Comparison of ENCODE assay signal across 14 cellular contexts in genomic region chr7:40008218-40008815, GRCh38. TPM values are rescaled to one million over a fixed set of nuclear protein-coding genes. Genes with fewer than 3 reads are reported as not detected.
A peak's percentile ranks its signal among the peaks of the same experiment; 100 is the strongest.
DNase-seq lines count a peak whose midpoint lies in the region; ATAC-seq and TF ChIP-seq lines count a peak whose summit lies in the region.
"Had no signal": no experiment of that assay in that cellular context is flagged by ENCODE, and none has a peak within 500 bp of the region (broad histone marks: within the 10 kb centered on the region; RNA-seq: fewer than 3 reads in every experiment).

No MANE protein-coding gene starts in this region.

- H3K4me1 ChIP-seq in RWPE2 (ENCODE audit: insufficient read depth, poor library complexity, severe bottlenecking) (peaks cover 16% of the 10 kb centered on the region), osteoblast (ENCODE audit: insufficient read depth, low read length) (peaks cover 2% of the 10 kb centered on the region), heart right ventricle (peaks cover 0 to 3% (median 0%) of the 10 kb centered on the region in 9 donors)

- H3K4me2 ChIP-seq in osteoblast (ENCODE audit: insufficient read depth, low read length) = no peak overlapping the region

- no peak overlapping the region for H3K27ac Mint-ChIP-seq in activated T-cell treated with anti-CD3 and anti-CD28 coated beads, Interleukin-2, amount 50 U/mL, for 72 hours
- H3K27ac Mint-ChIP-seq: activated CD4-positive, alpha-beta T cell treated with anti-CD3 and anti-CD28 coated beads, Interleukin-2, amount 10 ng/mL, durations not matched to agents 7 days and 5 days; stimulated activated memory B cell treated with anti-CD40 and anti-IgM and Interleukin-4, amounts not matched to agents 10 μg/mL and 1 μg/mL and 100 μg/mL, for 72 hours had no signal

- peak; percentile 38 for DNase-seq in GM04503 (ENCODE audit: low read depth)
- DNase-seq in RWPE2 (ENCODE audit: low spot score) = no peak
- DNase-seq in osteoblast (ENCODE audit: insufficient read length, low spot score, missing footprints) = peak; percentile 51
- DNase-seq in heart right ventricle = no peak
- DNase-seq in activated T-cell treated with anti-CD3 and anti-CD28 coated beads, Interleukin-2, amount 50 U/mL, for 72 hours = no peak
- DNase-seq in DMS53 (lab: John Stamatoyannopoulos, UW) = no peak
- DNase-seq in NOMO-1 treated with DMSO at 0.1 percent for 48 hours (lab: John Stamatoyannopoulos, UW; ENCODE audit: unreplicated experiment) = no peak
- DNase-seq: activated CD4-positive, alpha-beta T cell treated with anti-CD3 and anti-CD28 coated beads, Interleukin-2, amount 10 ng/mL, durations not matched to agents 7 days and 5 days; activated naive CD4-positive, alpha-beta T cell treated with anti-CD3 and anti-CD28 coated beads, Interleukin-2, amount 50 U/mL, for 16 hours; DMS153; NCI-H1436 treated with DMSO at 0.1 percent for 48 hours; NCI-H82 had no signal

- WGBS in heart right ventricle, 2 donors = 72 to 81% methylated on average over 2 of the region's 2 CpGs

- no peaks in the 10 kb centered on the region for H3K27me3 Mint-ChIP-seq in activated T-cell treated with anti-CD3 and anti-CD28 coated beads, Interleukin-2, amount 50 U/mL, for 72 hours (ENCODE audit: low read depth)
- H3K27me3 Mint-ChIP-seq: activated CD4-positive, alpha-beta T cell treated with anti-CD3 and anti-CD28 coated beads, Interleukin-2, amount 10 ng/mL, durations not matched to agents 7 days and 5 days; stimulated activated memory B cell treated with anti-CD40 and anti-IgM and Interleukin-4, amounts not matched to agents 10 μg/mL and 1 μg/mL and 100 μg/mL, for 72 hours had no signal

- ATAC-seq in RWPE2 (ENCODE audit: low read depth) (peak; percentile 79), esophagus mucosa (peak; percentile 91), heart right ventricle (no peak)
- ATAC-seq in activated T-cell treated with anti-CD3 and anti-CD28 coated beads, Interleukin-2, amount 50 U/mL, for 72 hours (replicated peaks in 1 of 2) = no peak
- ATAC-seq: stimulated activated memory B cell treated with anti-CD40 and anti-IgM and Interleukin-4, amounts not matched to agents 10 μg/mL and 1 μg/mL and 100 μg/mL, for 72 hours had no signal

- H3K4me3 Mint-ChIP-seq in activated T-cell treated with anti-CD3 and anti-CD28 coated beads, Interleukin-2, amount 50 U/mL, for 72 hours = no peak overlapping the region
- H3K4me3 Mint-ChIP-seq: activated CD4-positive, alpha-beta T cell treated with anti-CD3 and anti-CD28 coated beads, Interleukin-2, amount 10 ng/mL, durations not matched to agents 7 days and 5 days; stimulated activated memory B cell treated with anti-CD40 and anti-IgM and Interleukin-4, amounts not matched to agents 10 μg/mL and 1 μg/mL and 100 μg/mL, for 72 hours had no signal

- intact Hi-C loops in heart right ventricle (cut with DNase I) = no loop called here

- peaks cover 23% of the 10 kb centered on the region for H3K79me2 ChIP-seq in osteoblast (ENCODE audit: insufficient read depth, low read length)

- peaks cover 27% of the 10 kb centered on the region for H3K36me3 ChIP-seq in RWPE2 (ENCODE audit: low read depth)
- H3K36me3 ChIP-seq in osteoblast (ENCODE audit: insufficient read depth, low read length) = peaks cover 17% of the 10 kb centered on the region
- peaks cover 0 to 75% (median 15%) of the 10 kb centered on the region in 9 donors for H3K36me3 ChIP-seq in heart right ventricle

- H3K36me3 Mint-ChIP-seq in activated T-cell treated with anti-CD3 and anti-CD28 coated beads, Interleukin-2, amount 50 U/mL, for 72 hours (ENCODE audit: insufficient read depth in 2 of 2) = peaks cover 0 to 4% of the 10 kb centered on the region in 2 donors

- TF ChIP-seq CTCF in RWPE2 (IDR thresholded peaks at IDR 0.05; ENCODE audit: poor library complexity, severe bottlenecking) (no peak), osteoblast (IDR thresholded peaks at IDR 0.05; ENCODE audit: extremely low read depth, low read depth, low read length) (no peak), heart right ventricle (IDR thresholded peaks at IDR 0.05) (no peak)

- H3K4me1 Mint-ChIP-seq in activated T-cell treated with anti-CD3 and anti-CD28 coated beads, Interleukin-2, amount 50 U/mL, for 72 hours (ENCODE audit: low read depth) = peaks cover 14% of the 10 kb centered on the region
- H3K4me1 Mint-ChIP-seq: activated CD4-positive, alpha-beta T cell treated with anti-CD3 and anti-CD28 coated beads, Interleukin-2, amount 10 ng/mL, durations not matched to agents 7 days and 5 days had no signal

- no peak overlapping the region for H2AFZ ChIP-seq in osteoblast (ENCODE audit: low read length)

- H3K27me3 ChIP-seq in RWPE2 (ENCODE audit: insufficient read depth, poor library complexity, severe bottlenecking) = no peaks in the 10 kb centered on the region
- no peaks in the 10 kb centered on the region for H3K27me3 ChIP-seq in osteoblast (ENCODE audit: insufficient read depth, low read length)
- no peaks in the 10 kb centered on the region for H3K27me3 ChIP-seq in heart right ventricle

- no peak overlapping the region for H3K27ac ChIP-seq in RWPE2 (ENCODE audit: poor library complexity, severe bottlenecking)
- H3K27ac ChIP-seq in osteoblast (ENCODE audit: low read depth, low read length) = peak overlapping the region; percentile 34
- H3K27ac ChIP-seq in heart right ventricle = no peak overlapping the region

- H3K9me3 ChIP-seq in RWPE2 (ENCODE audit: severe bottlenecking) (no peaks in the 10 kb centered on the region), osteoblast (ENCODE audit: low read depth, low read length) (no peaks in the 10 kb centered on the region), heart right ventricle (no peaks in the 10 kb centered on the region)

- H3K4me3 ChIP-seq in RWPE2 (ENCODE audit: severe bottlenecking) = no peak overlapping the region
- no peak overlapping the region for H3K4me3 ChIP-seq in osteoblast (ENCODE audit: insufficient read depth, low read length)
- no peak overlapping the region for H3K4me3 ChIP-seq in heart right ventricle

- no peaks in the 10 kb centered on the region for H3K9me3 Mint-ChIP-seq in activated T-cell treated with anti-CD3 and anti-CD28 coated beads, Interleukin-2, amount 50 U/mL, for 72 hours
- H3K9me3 Mint-ChIP-seq: activated CD4-positive, alpha-beta T cell treated with anti-CD3 and anti-CD28 coated beads, Interleukin-2, amount 10 ng/mL, durations not matched to agents 7 days and 5 days; stimulated activated memory B cell treated with anti-CD40 and anti-IgM and Interleukin-4, amounts not matched to agents 10 μg/mL and 1 μg/mL and 100 μg/mL, for 72 hours had no signal

- peaks cover 21% of the 10 kb centered on the region for H4K20me1 ChIP-seq in osteoblast (ENCODE audit: insufficient read depth, low read length)

RNA-seq across cellular contexts. Expression of gene CDK13, which starts 58.3 kb away (rescaled TPM):
- total RNA-seq in esophagus mucosa = 34.6 TPM
- 97.2 and 109 TPM in 2 replicates for total RNA-seq in osteoblast
- 10 to 100 TPM; 18.3 to 28.8 (median 23.2) TPM for total RNA-seq in heart right ventricle
- polyA plus RNA-seq in heart right ventricle = 10 to 100 TPM; 10.2 to 17.6 TPM
- total RNA-seq in activated T-cell treated with anti-CD3 and anti-CD28 coated beads, Interleukin-2, amount 50 U/mL, for 72 hours = 10 to 100 TPM; 47.6 to 48.2 TPM

Comparison
In these comparisons a context has a peak if more than half of its experiments do, and no peak if none do; other contexts are left out.
1. DNase-seq: peak in GM04503 (single experiment) and osteoblast (single experiment); none in RWPE2 (single experiment), heart right ventricle (0 of 2), activated T-cell treated with anti-CD3 and anti-CD28 coated beads, Interleukin-2, amount 50 U/mL, for 72 hours (0 of 2), DMS53 (single experiment) and NOMO-1 treated with DMSO at 0.1 percent for 48 hours (single experiment).
2. ATAC-seq: peak in RWPE2 (single experiment) and esophagus mucosa (single experiment); none in heart right ventricle (0 of 8) and activated T-cell treated with anti-CD3 and anti-CD28 coated beads, Interleukin-2, amount 50 U/mL, for 72 hours (0 of 2).